In genomic region chr11:36273110-36273509, GRCh38 we compare ENCODE assay signal across 18 cellular contexts. TPM values are rescaled to one million over a fixed set of nuclear protein-coding genes. Genes with fewer than 3 reads are reported as not detected.
DNase-seq lines count a peak whose midpoint lies in the region; TF ChIP-seq lines count a peak whose summit lies in the region.
"Had no signal": no experiment of that assay in that cellular context is flagged by ENCODE, and none has a peak within 500 bp of the region (broad histone marks: within the 10 kb centered on the region; RNA-seq: fewer than 3 reads in every experiment).

No MANE protein-coding gene starts in this region.

- no peak for TF ChIP-seq POLR2A in Peyer's patch (IDR thresholded peaks at IDR 0.05)

- H3K4me2 ChIP-seq in osteoblast (ENCODE audit: insufficient read depth, low read length), result no peak overlapping the region
- no peak overlapping the region for H3K4me2 ChIP-seq in SK-N-SH

- TF ChIP-seq CTCF in osteoblast (IDR thresholded peaks at IDR 0.05; ENCODE audit: extremely low read depth, low read depth, low read length) (no peak), Peyer's patch (IDR thresholded peaks at IDR 0.05) (no peak), SK-N-SH (IDR thresholded peaks at IDR 0.05) (no peak)

- H3K9me2 ChIP-seq in SK-N-SH, result no peaks in the 10 kb centered on the region

- H3K4me3 ChIP-seq in osteoblast (ENCODE audit: insufficient read depth, low read length), result no peak overlapping the region
- H3K4me3 ChIP-seq in Peyer's patch, result no peak overlapping the region
- H3K4me3 ChIP-seq in SK-N-SH (ENCODE audit: low read depth in 2 of 2, low read length in 1 of 2), result no peak overlapping the region
- H3K4me3 ChIP-seq: heart left ventricle, spleen, tibial artery had no signal

- H3K27ac ChIP-seq in osteoblast (ENCODE audit: low read depth, low read length), result no peak overlapping the region
- H3K27ac ChIP-seq in Peyer's patch, result no peak overlapping the region
- H3K27ac ChIP-seq in SK-N-SH (ENCODE audit: low read depth in 2 of 2, low read length in 1 of 2), result no peak overlapping the region
- H3K27ac ChIP-seq: C4-2B, heart left ventricle, spleen, tibial artery had no signal

- H3K4me1 ChIP-seq in osteoblast (ENCODE audit: insufficient read depth, low read length) (no peaks in the 10 kb centered on the region), Peyer's patch (no peaks in the 10 kb centered on the region), SK-N-SH (ENCODE audit: control insufficient read depth in 1 of 2, insufficient read depth in 2 of 2, low read depth in 1 of 2, low read length in 1 of 2) (no peaks in the 10 kb centered on the region)
- H3K4me1 ChIP-seq: heart left ventricle, spleen, tibial artery had no signal

- H3K36me3 ChIP-seq in osteoblast (ENCODE audit: insufficient read depth, low read length) (peaks cover 14% of the 10 kb centered on the region), Peyer's patch (peaks cover 0 to 55% (median 0%) of the 10 kb centered on the region in 3 donors), SK-N-SH (replicated peaks in 1 of 2; ENCODE audit: control insufficient read depth in 1 of 2, insufficient read depth in 2 of 2, low read length in 1 of 2) (peaks cover 30 to 47% of the 10 kb centered on the region in 2 experiments)

- no peaks in the 10 kb centered on the region for H4K20me1 ChIP-seq in osteoblast (ENCODE audit: insufficient read depth, low read length)
- H4K20me1 ChIP-seq in SK-N-SH (ENCODE audit: insufficient read depth), result no peaks in the 10 kb centered on the region

- H3K27me3 ChIP-seq in osteoblast (ENCODE audit: insufficient read depth, low read length) (no peaks in the 10 kb centered on the region), Peyer's patch (no peaks in the 10 kb centered on the region), SK-N-SH (ENCODE audit: insufficient read depth) (no peaks in the 10 kb centered on the region)
- H3K27me3 ChIP-seq: heart left ventricle, spleen, tibial artery had no signal

- 82% methylated on average over 3 of the region's 3 CpGs for WGBS in SK-N-SH (ENCODE audit: low lambda C conversion rate)

- no peak overlapping the region for H3K9ac ChIP-seq in SK-N-SH

- no peak for TF ChIP-seq RAD21 in SK-N-SH (IDR thresholded peaks at IDR 0.05; ENCODE audit: low read length)

- no peak for TF ChIP-seq EP300 in SK-N-SH (IDR thresholded peaks at IDR 0.05; ENCODE audit: borderline replicate concordance in 1 of 2, low read depth in 1 of 2, low read length in 1 of 2)

- POLR2A ChIA-PET in SK-N-SH (lab: Yijun Ruan, JAX), result interaction anchor here (0.7 kb wide), 1 partner anchor 758 kb away, joined by 3 read pairs; no protein-coding TSS in a partner anchor

- peak; percentile 46 for DNase-seq in DMS153 (lab: John Stamatoyannopoulos, UW)
- DNase-seq in DMS153 treated with DMSO at 0.1 percent for 48 hours (lab: John Stamatoyannopoulos, UW; ENCODE audit: unreplicated experiment), result no peak
- DNase-seq in NCI-H2196 (lab: John Stamatoyannopoulos, UW; ENCODE audit: unreplicated experiment), result peak; percentile 88
- DNase-seq in SHP77 (lab: John Stamatoyannopoulos, UW), result peak; percentile 54 to 57
- DNase-seq in osteoblast (ENCODE audit: insufficient read length, low spot score, missing footprints), result peak; percentile 27
- no peak for DNase-seq in NOMO-1 treated with dmso at 0.1 percent for 144 hours (lab: John Stamatoyannopoulos, UW; ENCODE audit: unreplicated experiment)
- no peak for DNase-seq in Peyer's patch
- no peak for DNase-seq in SK-N-SH
- DNase-seq: 8988T; activated effector memory CD4-positive, alpha-beta T cell treated with Interleukin-2 at 50 U/mL for 16 hours; heart left ventricle; HFFc6; Karpas-422; natural killer cell; OCI-M1; spleen; tibial artery had no signal

- CTCF ChIA-PET in SK-N-SH (lab: Yijun Ruan, JAX), result interaction anchor here (1.0 to 1.7 kb wide), 7 partner anchors 9 to 451 kb away, joined by 3 to 5 read pairs (median 3); no protein-coding TSS in a partner anchor

- H3K79me2 ChIP-seq in osteoblast (ENCODE audit: insufficient read depth, low read length) (no peaks in the 10 kb centered on the region), SK-N-SH (ENCODE audit: insufficient read depth) (no peaks in the 10 kb centered on the region)

- H3K9me3 ChIP-seq in osteoblast (ENCODE audit: low read depth, low read length), result no peaks in the 10 kb centered on the region
- peaks cover 0 to 4% (median 0%) of the 10 kb centered on the region in 4 donors for H3K9me3 ChIP-seq in Peyer's patch
- no peaks in the 10 kb centered on the region for H3K9me3 ChIP-seq in SK-N-SH
- H3K9me3 ChIP-seq: tibial artery had no signal

- H3F3A ChIP-seq in SK-N-SH (replicated peaks; ENCODE audit: insufficient read depth), result no peaks in the 10 kb centered on the region

- H2AFZ ChIP-seq in osteoblast (ENCODE audit: low read length) (no peak overlapping the region), SK-N-SH (ENCODE audit: low read depth) (no peak overlapping the region)

TF ChIP-seq in SK-N-SH, 30 proteins besides CTCF, POLR2A, EP300 and RAD21:
- TF ChIP-seq PBX3 (IDR thresholded peaks at IDR 0.05), result no peak
- TF ChIP-seq, protein P1, sequence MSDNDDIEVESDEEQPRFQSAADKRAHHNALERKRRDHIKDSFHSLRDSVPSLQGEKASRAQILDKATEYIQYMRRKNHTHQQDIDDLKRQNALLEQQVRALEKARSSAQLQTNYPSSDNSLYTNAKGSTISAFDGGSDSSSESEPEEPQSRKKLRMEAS (IDR thresholded peaks at IDR 0.05; ENCODE audit: low read depth), result no peak
- no peak for TF ChIP-seq TAF1 (IDR thresholded peaks at IDR 0.05; ENCODE audit: borderline replicate concordance, low read depth, low read length)
- no peak for TF ChIP-seq FOXM1 (IDR thresholded peaks at IDR 0.05; ENCODE audit: low read depth)
- TF ChIP-seq NRF1 (IDR thresholded peaks at IDR 0.05; ENCODE audit: low read depth, low read length), result no peak
- no peak for TF ChIP-seq RCOR1 (IDR thresholded peaks at IDR 0.05; ENCODE audit: low read length)
- no peak for TF ChIP-seq CHD2 (IDR thresholded peaks at IDR 0.05; ENCODE audit: low read length, partially characterized antibody)
- TF ChIP-seq IRF3 (IDR thresholded peaks at IDR 0.05; ENCODE audit: low read depth, low read length), result no peak
- no peak for TF ChIP-seq POLR2AphosphoS5 (IDR thresholded peaks at IDR 0.05; ENCODE audit: low read depth, low read length)
- TF ChIP-seq SIN3A (IDR thresholded peaks at IDR 0.05; ENCODE audit: borderline replicate concordance, low read depth, low read length), result no peak
- TF ChIP-seq REST (IDR thresholded peaks at IDR 0.05; ENCODE audit: low read depth, low read length), result no peak
- TF ChIP-seq EZH2phosphoT487 (IDR thresholded peaks at IDR 0.05; ENCODE audit: borderline replicate concordance, low read depth), result no peak
- TF ChIP-seq MEF2A (IDR thresholded peaks at IDR 0.05; ENCODE audit: borderline replicate concordance, low read depth), result no peak

RNA-seq across cellular contexts. Expression of gene COMMD9, which starts 16.1 kb away (rescaled TPM):
- 39.5 and 52.5 TPM in 2 replicates for total RNA-seq in osteoblast
- total RNA-seq in Peyer's patch, result 10 to 100 TPM; 41.3 to 68.5 (median 48.2) TPM
- polyA plus RNA-seq in SK-N-SH (2012; rRNA removed), result 44.2 and 48.2 TPM in 2 replicates
- polyA plus RNA-seq in SK-N-SH (2012; cell fraction: cytosol; rRNA removed), result 33.6 and 40.0 TPM in 2 replicates
- 50.2 and 59.4 TPM in 2 replicates for polyA plus RNA-seq in SK-N-SH (2012; cell fraction: nucleus; rRNA removed)

RNA-seq across cellular contexts. Expression of gene PRR5L, which starts 23.0 kb away (rescaled TPM):
- total RNA-seq in osteoblast (9.8 and 18.6 TPM in 2 replicates), Peyer's patch (100 to 1,000 TPM in 1 of 4 donors, 10 to 100 TPM in 3; 74.3 to 100 (median 89.9) TPM)
- polyA plus RNA-seq in SK-N-SH (2012; rRNA removed), result 0.29 and 0.46 TPM in 2 replicates
- polyA plus RNA-seq in SK-N-SH (2012; cell fraction: cytosol; rRNA removed), result 0.24 and 0.26 TPM in 2 replicates
- polyA plus RNA-seq in SK-N-SH (2012; cell fraction: nucleus; rRNA removed), result 1.0 and 2.1 TPM in 2 replicates

Comparison
In these comparisons a context has a peak if more than half of its experiments do, and no peak if none do; other contexts are left out.
1. DNase-seq: peak in DMS153 (single experiment), NCI-H2196 (single experiment), SHP77 (2 of 2) and osteoblast (single experiment); none in DMS153 treated with DMSO at 0.1 percent for 48 hours (single experiment), NOMO-1 treated with dmso at 0.1 percent for 144 hours (single experiment), Peyer's patch (0 of 3) and SK-N-SH (single experiment).